In genomic region chr15:30360990-30361389, GRCh38 we compare ENCODE assay signal across 4 cellular contexts. TPM values are rescaled to one million over a fixed set of nuclear protein-coding genes. Genes with fewer than 3 reads are reported as not detected.
"Had no signal": no experiment of that assay in that cellular context is flagged by ENCODE, and none has a peak within 500 bp of the region (broad histone marks: within the 10 kb centered on the region; RNA-seq: fewer than 3 reads in every experiment).

No MANE protein-coding gene starts in this region.

RNA-seq across cellular contexts. Expression of gene CHRFAM7A, which starts 32.4 kb away (rescaled TPM):
- total RNA-seq: HT-29, K562 had no signal
- polyA plus RNA-seq: IgD-negative memory B cell, IMR-90 had no signal

RNA-seq across cellular contexts. Expression of gene GOLGA8R, which starts 53.1 kb away (rescaled TPM):
- total RNA-seq: HT-29 had no signal
